12 cellular contexts compared by ENCODE assay signal in genomic region chr18:25144835-25145234, GRCh38.
A peak's percentile ranks its signal among the peaks of the same experiment; 100 is the strongest.
DNase-seq lines count a peak whose midpoint lies in the region; ATAC-seq and TF ChIP-seq lines count a peak whose summit lies in the region.
"Had no signal": no experiment of that assay in that cellular context is flagged by ENCODE, and none has a peak within 500 bp of the region (broad histone marks: within the 10 kb centered on the region; RNA-seq: fewer than 3 reads in every experiment).

No MANE protein-coding gene starts in this region.

- peak overlapping the region in 2 of 3 experiments; percentile 73 to 87 for H3K27ac Mint-ChIP-seq in nephron
- H3K27ac Mint-ChIP-seq: activated T-helper 17 cell treated with anti-CD3 and anti-CD28 coated beads, Interleukin-2, amount 50 U/mL, for 72 hours; CD4-positive, alpha-beta T cell had no signal

- ATAC-seq in SK-N-SH treated with all-trans-retinoic acid at 6 μM for 48 hours (peak; percentile 75), GM19351 (IDR thresholded peaks at IDR 0.05; ENCODE audit: unreplicated experiment) (no peak), HG03097 (IDR thresholded peaks at IDR 0.05; ENCODE audit: low FRiP score, unreplicated experiment) (no peak)
- ATAC-seq: activated T-helper 17 cell treated with anti-CD3 and anti-CD28 coated beads, Interleukin-2, amount 50 U/mL, for 72 hours had no signal

- H3K4me1 Mint-ChIP-seq in nephron, result peaks cover 70% of the 10 kb centered on the region
- H3K4me1 Mint-ChIP-seq: activated T-helper 17 cell treated with anti-CD3 and anti-CD28 coated beads, Interleukin-2, amount 50 U/mL, for 72 hours had no signal

- no peaks in the 10 kb centered on the region for H3K9me3 Mint-ChIP-seq in nephron
- H3K9me3 Mint-ChIP-seq: CD4-positive, alpha-beta T cell had no signal

- peak overlapping the region in 1 of 3 experiments; percentile 1 for H3K4me3 Mint-ChIP-seq in nephron
- H3K4me3 Mint-ChIP-seq: activated T-helper 17 cell treated with anti-CD3 and anti-CD28 coated beads, Interleukin-2, amount 50 U/mL, for 72 hours; CD4-positive, alpha-beta T cell had no signal

- peaks cover 4% of the 10 kb centered on the region for H3K27me3 Mint-ChIP-seq in nephron (ENCODE audit: low read depth)
- H3K27me3 Mint-ChIP-seq: activated T-helper 17 cell treated with anti-CD3 and anti-CD28 coated beads, Interleukin-2, amount 50 U/mL, for 72 hours; CD4-positive, alpha-beta T cell had no signal

- no peak for TF ChIP-seq CTCF in fibroblast of mammary gland (conservative IDR thresholded peaks at IDR 0.05; ENCODE audit: control insufficient read depth, insufficient read depth, low read depth, low read length)
- TF ChIP-seq CTCF in nephron (IDR thresholded peaks at IDR 0.05; ENCODE audit: unreplicated experiment in 3 of 3), result no peak

- peak; percentile 30 for DNase-seq in Daoy (ENCODE audit: low read depth)
- peak; percentile 79 for DNase-seq in fibroblast of mammary gland (ENCODE audit: low read depth)
- DNase-seq in NCI-H1417 (lab: John Stamatoyannopoulos, UW), result no peak
- no peak for DNase-seq in NK-92 (lab: John Stamatoyannopoulos, UW; ENCODE audit: unreplicated experiment)
- DNase-seq: activated CD4-positive, CD25-positive, alpha-beta regulatory T cell treated with anti-CD3 and anti-CD28 coated beads, Interleukin-2, amount 50 U/mL, for 72 hours; CD4-positive, alpha-beta T cell; NCI-H1436 had no signal

- H3K4me3 ChIP-seq in fibroblast of mammary gland (ENCODE audit: control insufficient read depth, low read depth, low read length), result no peak overlapping the region

- H3K36me3 Mint-ChIP-seq in nephron (ENCODE audit: low read depth), result peaks cover 4% of the 10 kb centered on the region

TF ChIP-seq in SK-N-SH treated with all-trans-retinoic acid at 6 μM for 48 hours, 23 proteins besides CTCF, POLR2A, EP300 and RAD21:
- no peak for TF ChIP-seq GLIS3 (CRISPR knock-in tag; IDR thresholded peaks at IDR 0.05)
- TF ChIP-seq TCF4 (CRISPR knock-in tag; IDR thresholded peaks at IDR 0.05; ENCODE audit: borderline replicate concordance), result no peak
- TF ChIP-seq ARNTL (CRISPR knock-in tag; IDR thresholded peaks at IDR 0.05; ENCODE audit: borderline replicate concordance, low read depth), result no peak
- TF ChIP-seq ZNF70 (CRISPR knock-in tag; IDR thresholded peaks at IDR 0.05), result no peak
- TF ChIP-seq PATZ1 (CRISPR knock-in tag; IDR thresholded peaks at IDR 0.05; ENCODE audit: borderline replicate concordance), result no peak
- TF ChIP-seq ZFP30 (CRISPR knock-in tag; IDR thresholded peaks at IDR 0.05), result no peak
TF ChIP-seq in SK-N-SH treated with all-trans-retinoic acid at 6 μM for 48 hours: peak in this region for 0.

Comparison
In these comparisons a context has a peak if more than half of its experiments do, and no peak if none do; other contexts are left out.
1. DNase-seq: peak in Daoy (single experiment) and fibroblast of mammary gland (single experiment); none in NCI-H1417 (0 of 3) and NK-92 (single experiment).